In the genomic region with DNA sequence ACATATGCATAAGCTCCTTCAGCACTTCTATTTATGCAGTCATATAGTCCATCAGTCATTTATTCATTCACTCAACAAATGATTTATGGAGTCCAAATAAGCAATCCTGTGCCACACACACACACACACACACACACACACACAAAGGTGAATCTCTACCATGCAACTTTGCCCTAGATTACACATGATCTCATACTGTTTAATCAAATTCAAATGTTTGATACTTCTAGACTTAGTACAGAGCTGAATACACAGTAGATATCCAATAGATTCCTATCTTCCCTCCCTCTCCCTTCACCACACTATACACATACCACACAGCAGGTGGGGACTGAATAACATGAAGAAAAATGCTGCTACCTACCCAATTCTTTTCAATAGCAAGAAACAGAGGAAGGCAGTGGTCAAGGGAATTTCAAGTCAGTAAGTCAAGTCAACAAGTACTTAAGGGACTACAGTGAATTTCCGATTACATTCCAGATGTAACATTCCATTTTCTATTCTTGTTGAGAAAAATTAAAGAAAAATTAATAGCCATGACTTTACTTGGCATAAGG, we compare ENCODE assay signal across 1 cellular context.
TF ChIP-seq lines count a peak whose summit lies in the region.

No MANE protein-coding gene starts in this region.

TF ChIP-seq in liver, 16 proteins besides CTCF, POLR2A, EP300 and RAD21 (continued from another document):
- TF ChIP-seq, protein P1, sequence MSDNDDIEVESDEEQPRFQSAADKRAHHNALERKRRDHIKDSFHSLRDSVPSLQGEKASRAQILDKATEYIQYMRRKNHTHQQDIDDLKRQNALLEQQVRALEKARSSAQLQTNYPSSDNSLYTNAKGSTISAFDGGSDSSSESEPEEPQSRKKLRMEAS (IDR thresholded peaks at IDR 0.05): peak; percentile 12
- TF ChIP-seq, protein P2, sequence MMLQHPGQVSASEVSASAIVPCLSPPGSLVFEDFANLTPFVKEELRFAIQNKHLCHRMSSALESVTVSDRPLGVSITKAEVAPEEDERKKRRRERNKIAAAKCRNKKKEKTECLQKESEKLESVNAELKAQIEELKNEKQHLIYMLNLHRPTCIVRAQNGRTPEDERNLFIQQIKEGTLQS (IDR thresholded peaks at IDR 0.05): no peak
- TF ChIP-seq EGR1 (IDR thresholded peaks at IDR 0.05; ENCODE audit: low read depth in 2 of 2) (no peak), YY1 (IDR thresholded peaks at IDR 0.05) (no peak), GABPA (IDR thresholded peaks at IDR 0.05 in 1 of 2, conservative IDR thresholded peaks at IDR 0.05 in 1 of 2) (no peak), HNF4A (conservative IDR thresholded peaks at IDR 0.05) (peak; percentile 48 to 59), FOXA2 (IDR thresholded peaks at IDR 0.05) (no peak)
- TF ChIP-seq, protein P3, sequence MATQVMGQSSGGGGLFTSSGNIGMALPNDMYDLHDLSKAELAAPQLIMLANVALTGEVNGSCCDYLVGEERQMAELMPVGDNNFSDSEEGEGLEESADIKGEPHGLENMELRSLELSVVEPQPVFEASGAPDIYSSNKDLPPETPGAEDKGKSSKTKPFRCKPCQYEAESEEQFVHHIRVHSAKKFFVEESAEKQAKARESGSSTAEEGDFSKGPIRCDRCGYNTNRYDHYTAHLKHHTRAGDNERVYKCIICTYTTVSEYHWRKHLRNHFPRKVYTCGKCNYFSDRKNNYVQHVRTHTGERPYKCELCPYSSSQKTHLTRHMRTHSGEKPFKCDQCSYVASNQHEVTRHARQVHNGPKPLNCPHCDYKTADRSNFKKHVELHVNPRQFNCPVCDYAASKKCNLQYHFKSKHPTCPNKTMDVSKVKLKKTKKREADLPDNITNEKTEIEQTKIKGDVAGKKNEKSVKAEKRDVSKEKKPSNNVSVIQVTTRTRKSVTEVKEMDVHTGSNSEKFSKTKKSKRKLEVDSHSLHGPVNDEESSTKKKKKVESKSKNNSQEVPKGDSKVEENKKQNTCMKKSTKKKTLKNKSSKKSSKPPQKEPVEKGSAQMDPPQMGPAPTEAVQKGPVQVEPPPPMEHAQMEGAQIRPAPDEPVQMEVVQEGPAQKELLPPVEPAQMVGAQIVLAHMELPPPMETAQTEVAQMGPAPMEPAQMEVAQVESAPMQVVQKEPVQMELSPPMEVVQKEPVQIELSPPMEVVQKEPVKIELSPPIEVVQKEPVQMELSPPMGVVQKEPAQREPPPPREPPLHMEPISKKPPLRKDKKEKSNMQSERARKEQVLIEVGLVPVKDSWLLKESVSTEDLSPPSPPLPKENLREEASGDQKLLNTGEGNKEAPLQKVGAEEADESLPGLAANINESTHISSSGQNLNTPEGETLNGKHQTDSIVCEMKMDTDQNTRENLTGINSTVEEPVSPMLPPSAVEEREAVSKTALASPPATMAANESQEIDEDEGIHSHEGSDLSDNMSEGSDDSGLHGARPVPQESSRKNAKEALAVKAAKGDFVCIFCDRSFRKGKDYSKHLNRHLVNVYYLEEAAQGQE (IDR thresholded peaks at IDR 0.05): no peak
